ENCODE assay signal across 19 cellular contexts in the genomic region with DNA sequence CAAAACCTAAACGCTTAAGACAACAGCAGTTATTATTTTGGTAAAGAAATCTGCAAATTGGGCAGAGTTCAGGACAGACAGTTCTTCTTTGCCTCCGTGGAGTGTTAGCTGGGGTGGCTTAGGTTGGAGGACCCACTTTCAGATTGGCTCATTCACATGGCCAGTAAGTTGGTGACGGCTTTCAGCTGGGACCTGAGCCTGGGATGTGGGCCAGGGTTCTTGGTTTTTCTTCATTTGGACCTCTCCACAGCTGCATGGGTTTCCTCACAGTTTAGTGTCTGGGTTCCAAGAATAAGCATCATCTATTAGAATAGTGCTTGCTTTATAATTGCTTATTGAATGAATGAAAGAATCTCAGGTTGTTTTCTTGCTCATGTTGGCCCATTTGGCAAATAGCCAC.
"Had no signal": no experiment of that assay in that cellular context is flagged by ENCODE, and none has a peak within 500 bp of the region (broad histone marks: within the 10 kb centered on the region; RNA-seq: fewer than 3 reads in every experiment).

No MANE protein-coding gene starts in this region.

- H3K36me3 ChIP-seq: thyroid gland had no signal

- H3K9me3 ChIP-seq: body of pancreas, right lobe of liver, thyroid gland had no signal

- H3K27ac ChIP-seq: body of pancreas, coronary artery, right lobe of liver, spleen had no signal

- H3K4me3 ChIP-seq: body of pancreas, coronary artery, right lobe of liver, spleen, thyroid gland had no signal

- DNase-seq: activated B cell treated with CpG ODN at 0.5 μM for 24 hours; activated CD4-positive, alpha-beta T cell treated with anti-CD3 and anti-CD28 coated beads for 48 hours; activated CD8-positive, alpha-beta memory T cell treated with anti-CD3 and anti-CD28 coated beads, Interleukin-2, amount 50 U/mL, for 4 hours; activated CD8-positive, alpha-beta T cell treated with anti-CD3 and anti-CD28 coated beads for 36 hours; activated effector memory CD4-positive, alpha-beta T cell treated with anti-CD3 and anti-CD28 coated beads, Interleukin-2, amount 50 U/mL, for 16 hours; activated T-cell treated with anti-CD3 and anti-CD28 coated beads, Interleukin-2, amount 50 U/mL, for 48 hours; central memory CD4-positive, alpha-beta T cell; effector CD4-positive, alpha-beta T cell; foreskin melanocyte; islet precursor cell; occipital lobe; right lobe of liver; spleen; SW 1271; thyroid gland had no signal

- H3K4me1 ChIP-seq: right lobe of liver, spleen had no signal

- ATAC-seq: activated CD8-positive, alpha-beta T cell treated with anti-CD3 and anti-CD28 coated beads for 36 hours; activated naive CD4-positive, alpha-beta T cell treated with anti-CD3 and anti-CD28 coated beads, Interleukin-2, amount 50 U/mL, for 72 hours; body of pancreas; left lobe of liver; right lobe of liver had no signal

- H3K27me3 ChIP-seq: body of pancreas, right lobe of liver, spleen, thyroid gland had no signal
